ENCODE assay signal across 16 cellular contexts in the genomic region with DNA sequence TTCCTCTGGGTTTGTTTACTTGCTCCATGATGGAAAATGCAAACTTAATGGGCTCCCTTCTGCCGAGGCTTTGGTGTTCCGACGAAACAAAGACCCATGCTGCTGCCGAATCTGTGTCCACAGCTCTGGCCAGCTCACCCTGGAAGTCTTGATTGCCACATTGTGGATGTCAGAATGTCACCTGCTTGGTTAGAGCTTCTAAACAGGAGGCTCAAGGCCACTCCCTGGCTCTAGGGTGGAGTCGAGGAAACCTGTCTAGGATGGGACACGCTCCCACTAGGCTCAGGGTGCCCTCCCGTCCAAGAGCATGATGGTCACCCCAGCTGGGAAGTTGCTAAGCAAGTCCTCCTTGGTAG.
DNase-seq lines count a peak whose midpoint lies in the region; ATAC-seq and TF ChIP-seq lines count a peak whose summit lies in the region.
"Had no signal": no experiment of that assay in that cellular context is flagged by ENCODE, and none has a peak within 500 bp of the region (broad histone marks: within the 10 kb centered on the region; RNA-seq: fewer than 3 reads in every experiment).

No MANE protein-coding gene starts in this region.

- no peaks in the 10 kb centered on the region for H3K9me2 ChIP-seq in OCI-LY7 (ENCODE audit: insufficient read depth, low read length)

- H3K9me3 ChIP-seq in lower lobe of right lung (no peaks in the 10 kb centered on the region), transverse colon (no peaks in the 10 kb centered on the region), OCI-LY7 (ENCODE audit: low read length) (no peaks in the 10 kb centered on the region)

- H3K4me2 ChIP-seq in OCI-LY7 (ENCODE audit: low read length): no peak overlapping the region

- in situ Hi-C loops in transverse colon (cut with MboI; ENCODE audit: low pct_ligation_motif_present in 1 of 4, low pct_unique_long_range_greater_than_20kb in 1 of 4, low sequenced_read_pairs in 3 of 4): no loop called here

- intact Hi-C loops in lower lobe of right lung (cut with DNase I) (no loop called here), transverse colon (cut with DNase I; ENCODE audit: low total_unique reads) (no loop called here), OCI-LY7 (cut with micrococcal nuclease; ENCODE audit: unreplicated experiment) (no loop called here)

- 24% methylated on average over 7 of the region's 7 CpGs; no CpG with 5 or more reads in 1 of the 2 donors for WGBS in transverse colon (ENCODE audit: low coverage in 1 of 2), 2 donors

- no peak overlapping the region for H2AFZ ChIP-seq in OCI-LY7 (ENCODE audit: low read length)

- H4K20me1 ChIP-seq in OCI-LY7 (ENCODE audit: insufficient read depth, low read length): no peaks in the 10 kb centered on the region

- H3K4me3 ChIP-seq in lower lobe of right lung (no peak overlapping the region), transverse colon (no peak overlapping the region), OCI-LY7 (ENCODE audit: low read depth, low read length, poor library complexity, severe bottlenecking) (no peak overlapping the region)
- H3K4me3 ChIP-seq: skin epidermis had no signal

- no peaks in the 10 kb centered on the region for H3K79me2 ChIP-seq in OCI-LY7 (ENCODE audit: insufficient read depth, low read depth, low read length)

- H3K27ac ChIP-seq in cingulate gyrus (ENCODE audit: low read depth, low read length) (peak overlapping the region; percentile 33), lower lobe of right lung (peak overlapping the region; percentile 79), transverse colon (peak overlapping the region in 3 of 4 donors; percentile 3 to 31 (median 3)), OCI-LY7 (ENCODE audit: low read depth, low read length, poor library complexity, severe bottlenecking) (no peak overlapping the region)

- TF ChIP-seq POLR2A in transverse colon (IDR thresholded peaks at IDR 0.05): no peak

- DNase-seq in NCI-H345 treated with DMSO at 0.1 percent for 48 hours (lab: John Stamatoyannopoulos, UW; ENCODE audit: unreplicated experiment) (peak; percentile 78), NCI-H345 (lab: John Stamatoyannopoulos, UW) (no peak), lower lobe of right lung (no peak), transverse colon (no peak), putamen (ENCODE audit: low spot score) (no peak), OCI-LY7 (ENCODE audit: low spot score) (no peak)
- DNase-seq: ACHN; activated B cell treated with CpG ODN at 0.5 μM for 24 hours; CD4-positive, alpha-beta T cell; islet precursor cell; NCI-H1048; T-helper 17 cell had no signal

- no peaks in the 10 kb centered on the region for H3K36me3 ChIP-seq in lower lobe of right lung
- no peaks in the 10 kb centered on the region for H3K36me3 ChIP-seq in transverse colon
- H3K36me3 ChIP-seq in OCI-LY7 (ENCODE audit: insufficient read depth, low read length): no peaks in the 10 kb centered on the region

- TF ChIP-seq CTCF in lower lobe of right lung (IDR thresholded peaks at IDR 0.05): no peak
- no peak for TF ChIP-seq CTCF in transverse colon (IDR thresholded peaks at IDR 0.05)
- no peak for TF ChIP-seq CTCF in OCI-LY7 (conservative IDR thresholded peaks at IDR 0.05; ENCODE audit: low read length)

- H3K4me1 ChIP-seq in lower lobe of right lung (peaks cover 32% of the 10 kb centered on the region), transverse colon (peaks cover 0 to 18% (median 14%) of the 10 kb centered on the region in 4 donors), OCI-LY7 (ENCODE audit: insufficient read depth, low read length, poor library complexity, severe bottlenecking) (no peaks in the 10 kb centered on the region)

- ATAC-seq in lower lobe of right lung (peak; percentile 52 to 57), HG02884 (IDR thresholded peaks at IDR 0.05; ENCODE audit: unreplicated experiment) (no peak)
- ATAC-seq: stimulated activated effector memory CD8-positive, alpha-beta T cell treated with anti-CD3 and anti-CD28 coated beads, Interleukin-12 subunit alpha, Interleukin-12 subunit beta, amount 100 ng/mL, for 72 hours; T-helper 17 cell had no signal

- no peaks in the 10 kb centered on the region for H3K27me3 ChIP-seq in lower lobe of right lung (ENCODE audit: low read depth)
- H3K27me3 ChIP-seq in transverse colon: no peaks in the 10 kb centered on the region

- POLR2A ChIA-PET in OCI-LY7 (lab: Charles Lee): no interaction called here

- TF ChIP-seq EP300 in transverse colon (IDR thresholded peaks at IDR 0.05; ENCODE audit: low read depth): no peak

- no TSS peak for BruUV-seq in OCI-LY7 (replicated peaks; lab: Mats Ljungman, UMichigan)

- CTCF ChIA-PET in OCI-LY7 (lab: Charles Lee; ENCODE audit: unreplicated experiment): no interaction called here
